ENCODE assay signal across 2 cellular contexts in genomic region chr14:93186461-93186860, GRCh38.
TF ChIP-seq lines count a peak whose summit lies in the region.

No MANE protein-coding gene starts in this region.

TF ChIP-seq in GM23338, 12 proteins besides CTCF, POLR2A, EP300 and RAD21 (continued from another document):
- no peak for TF ChIP-seq ETS1 (IDR thresholded peaks at IDR 0.05)
- no peak for TF ChIP-seq ZNF331 (CRISPR knock-in tag; IDR thresholded peaks at IDR 0.05; ENCODE audit: low read depth)

TF ChIP-seq in GM12891, 5 proteins besides CTCF, POLR2A, EP300 and RAD21 (continued from another document):
- no peak for TF ChIP-seq SPI1 (IDR thresholded peaks at IDR 0.05; ENCODE audit: low read depth, low read length)
- TF ChIP-seq PAX5 (IDR thresholded peaks at IDR 0.05; ENCODE audit: insufficient read depth, low read length, severe bottlenecking) = no peak
